ENCODE assay signal across 29 cellular contexts in the genomic region with DNA sequence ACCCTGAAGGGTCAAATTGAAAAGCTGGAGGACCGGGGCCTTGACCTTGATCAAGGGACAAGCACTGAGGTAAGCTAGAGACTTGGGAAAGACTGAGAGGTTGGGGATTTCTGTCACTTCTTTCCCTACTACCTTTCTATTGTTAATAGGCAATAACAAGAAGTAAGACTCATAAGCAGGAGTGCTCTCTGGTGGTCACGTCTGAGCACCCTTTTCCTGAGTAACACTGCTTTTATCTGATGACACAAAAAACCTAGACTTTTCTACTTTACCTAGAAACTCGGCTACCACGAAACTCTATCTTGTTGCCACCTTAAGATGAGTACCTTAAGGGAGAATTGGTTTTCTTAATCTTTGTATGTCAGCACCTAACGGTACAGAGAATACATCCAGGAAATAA. TPM values are rescaled to one million over a fixed set of nuclear protein-coding genes. Genes with fewer than 3 reads are reported as not detected.
DNase-seq lines count a peak whose midpoint lies in the region; ATAC-seq, FAIRE-seq and TF ChIP-seq lines count a peak whose summit lies in the region.
"Had no signal": no experiment of that assay in that cellular context is flagged by ENCODE, and none has a peak within 500 bp of the region (broad histone marks: within the 10 kb centered on the region; RNA-seq: fewer than 3 reads in every experiment).

No MANE protein-coding gene starts in this region.

- H3K4me1 Mint-ChIP-seq in activated CD8-positive, alpha-beta T cell treated with anti-CD3 and anti-CD28 coated beads, Interleukin-2, amount 10 ng/mL, durations not matched to agents 7 days and 5 days (ENCODE audit: low read depth) = peaks cover 11% of the 10 kb centered on the region
- H3K4me1 Mint-ChIP-seq: activated B cell treated with CpG ODN at 0.5 μM for 24 hours; central memory CD8-positive, alpha-beta T cell; naive B cell had no signal

- DNase-seq in ELR (ENCODE audit: low read depth) = peak; percentile 17
- no peak for DNase-seq in HFF-Myc (ENCODE audit: extremely low read depth, low read depth)
- DNase-seq in activated CD8-positive, alpha-beta T cell treated with anti-CD3 and anti-CD28 coated beads, Interleukin-2, amount 10 ng/mL, durations not matched to agents 7 days and 5 days = peak; percentile 47
- DNase-seq in keratinocyte (ENCODE audit: low read depth, low spot score) = no peak
- DNase-seq in NCI-H2081 treated with DMSO at 0.1 percent for 48 hours (lab: John Stamatoyannopoulos, UW) = no peak
- no peak for DNase-seq in effector CD4-positive, alpha-beta T cell
- DNase-seq in NCI-H524 treated with DMSO at 0.1 percent for 48 hours (lab: John Stamatoyannopoulos, UW) = no peak
- DNase-seq: activated B cell treated with CpG ODN at 0.5 μM for 24 hours; activated CD8-positive, alpha-beta memory T cell treated with anti-CD3 and anti-CD28 coated beads for 24 hours; activated naive CD4-positive, alpha-beta T cell treated with Interleukin-2 at 50 U/mL for 16 hours; activated T-cell treated with anti-CD3 and anti-CD28 coated beads, Interleukin-2, amount 50 U/mL, for 4 hours; amygdala; HCEC 1CT; left cardiac atrium; mesenchymal stem cell; naive B cell; NCI-H1092; NCI-H2029 treated with DMSO at 0.1 percent for 48 hours; pancreas; right cardiac atrium; stimulated activated CD4-positive, alpha-beta T cell treated with anti-CD3 and anti-CD28 coated beads, Interleukin-4, amount 100 ng/mL, for 24 hours; tibial artery had no signal

- peak; percentile 30 for ATAC-seq in activated CD8-positive, alpha-beta T cell treated with anti-CD3 and anti-CD28 coated beads, Interleukin-2, amount 10 ng/mL, durations not matched to agents 7 days and 5 days
- no peak for ATAC-seq in GM21717 (IDR thresholded peaks at IDR 0.05; ENCODE audit: unreplicated experiment)
- ATAC-seq: activated T-cell treated with anti-CD3 and anti-CD28 coated beads, Interleukin-2, amount 50 U/mL, for 4 hours; K562; left cardiac atrium; pancreas; right cardiac atrium had no signal

- no peaks in the 10 kb centered on the region for H3K27me3 ChIP-seq in keratinocyte (ENCODE audit: control insufficient read depth, extremely low read depth, insufficient read depth, low read length)
- H3K27me3 ChIP-seq: pancreas, SJSA1, tibial artery had no signal

- H3K9me3 ChIP-seq in keratinocyte (ENCODE audit: control insufficient read depth, low read depth, low read length) = no peaks in the 10 kb centered on the region
- H3K9me3 ChIP-seq: pancreas, SJSA1, tibial artery had no signal

- POLR2A ChIA-PET in activated CD8-positive, alpha-beta T cell treated with anti-CD3 and anti-CD28 coated beads, Interleukin-2, amount 10 ng/mL, durations not matched to agents 7 days and 5 days (lab: Charles Lee) = no interaction called here

- H3K4me2 ChIP-seq in keratinocyte (ENCODE audit: control insufficient read depth, extremely low read depth, insufficient read depth, low read depth, low read length) = no peak overlapping the region

- H2AFZ ChIP-seq in keratinocyte (ENCODE audit: control insufficient read depth, low read length) = no peak overlapping the region

- no peaks in the 10 kb centered on the region for H3K9me1 ChIP-seq in keratinocyte (ENCODE audit: control insufficient read depth, extremely low read depth, insufficient read depth, low read length)

- H3K4me3 ChIP-seq in HFF-Myc (replicated peaks; ENCODE audit: low read depth, low read length) (no peak overlapping the region), keratinocyte (ENCODE audit: control insufficient read depth in 2 of 3, extremely low read depth in 1 of 3, insufficient read depth in 2 of 3, low read depth in 1 of 3, low read length in 3 of 3) (no peak overlapping the region)
- H3K4me3 ChIP-seq: K562, pancreas, SJSA1, tibial artery had no signal

- no peaks in the 10 kb centered on the region for H3K79me2 ChIP-seq in keratinocyte (ENCODE audit: control insufficient read depth, insufficient read depth, low read length)

- FAIRE-seq in keratinocyte (lab: Jason Lieb, UNC) = peak; percentile 57
- FAIRE-seq: frontal cortex, K562, pancreas had no signal

- peak; percentile 7 for TF ChIP-seq CTCF in HFF-Myc (IDR thresholded peaks at IDR 0.05; ENCODE audit: low read depth, low read length, missing control alignments)
- peak in 1 of 3 experiments; percentile 18 for TF ChIP-seq CTCF in keratinocyte (optimal IDR thresholded peaks at IDR 0.05 in 1 of 3, IDR thresholded peaks at IDR 0.05 in 1 of 3, conservative IDR thresholded peaks at IDR 0.05 in 1 of 3; ENCODE audit: extremely low read depth in 1 of 3, insufficient read depth in 2 of 3, low read length in 3 of 3)

- no peak overlapping the region for H3K9ac ChIP-seq in keratinocyte (ENCODE audit: control insufficient read depth, extremely low read depth, insufficient read depth, low read length)

- H3K36me3 ChIP-seq in keratinocyte (ENCODE audit: control insufficient read depth in 2 of 2, extremely low read depth in 1 of 2, insufficient read depth in 2 of 2, low read length in 2 of 2) = no peaks in the 10 kb centered on the region
- H3K36me3 ChIP-seq: pancreas, SJSA1, tibial artery had no signal

- no peak overlapping the region for H3K4me3 Mint-ChIP-seq in activated CD8-positive, alpha-beta T cell treated with anti-CD3 and anti-CD28 coated beads, Interleukin-2, amount 10 ng/mL, durations not matched to agents 7 days and 5 days
- H3K4me3 Mint-ChIP-seq: activated B cell treated with CpG ODN at 0.5 μM for 24 hours; activated T-cell treated with anti-CD3 and anti-CD28 coated beads, Interleukin-2, amount 50 U/mL, for 4 hours; central memory CD8-positive, alpha-beta T cell; naive B cell; stimulated activated naive CD8-positive, alpha-beta T cell treated with anti-CD3 and anti-CD28 coated beads, Interleukin-15, Interleukin-2, amounts not matched to agents 100 ng/mL and 50 ng/mL, for 24 hours had no signal

- CTCF ChIA-PET in activated CD8-positive, alpha-beta T cell treated with anti-CD3 and anti-CD28 coated beads, Interleukin-2, amount 10 ng/mL, durations not matched to agents 7 days and 5 days (lab: Charles Lee) = interaction anchor here (1.3 to 2.9 kb wide), 4 partner anchors 18 to 64 kb away, joined by 3 to 21 read pairs (median 4); no protein-coding TSS in a partner anchor

- peaks cover 3% of the 10 kb centered on the region for H3K4me1 ChIP-seq in keratinocyte (ENCODE audit: control insufficient read depth, extremely low read depth, insufficient read depth, low read length)
- H3K4me1 ChIP-seq: pancreas, SJSA1, tibial artery had no signal

- no peak overlapping the region for H3K27ac ChIP-seq in keratinocyte (ENCODE audit: control insufficient read depth, insufficient read depth, low read length)
- H3K27ac ChIP-seq: pancreas, SJSA1, tibial artery had no signal

- H4K20me1 ChIP-seq in keratinocyte (ENCODE audit: control insufficient read depth, extremely low read depth, insufficient read depth, low read length) = no peaks in the 10 kb centered on the region

- no peak overlapping the region for H3K27ac Mint-ChIP-seq in activated CD8-positive, alpha-beta T cell treated with anti-CD3 and anti-CD28 coated beads, Interleukin-2, amount 10 ng/mL, durations not matched to agents 7 days and 5 days
- H3K27ac Mint-ChIP-seq: activated B cell treated with CpG ODN at 0.5 μM for 24 hours; naive B cell; stimulated activated naive CD8-positive, alpha-beta T cell treated with anti-CD3 and anti-CD28 coated beads, Interleukin-15, Interleukin-2, amounts not matched to agents 100 ng/mL and 50 ng/mL, for 24 hours had no signal

- peaks cover 15% of the 10 kb centered on the region for H3K36me3 Mint-ChIP-seq in activated CD8-positive, alpha-beta T cell treated with anti-CD3 and anti-CD28 coated beads, Interleukin-2, amount 10 ng/mL, durations not matched to agents 7 days and 5 days (ENCODE audit: low read depth)

- H3K27me3 Mint-ChIP-seq in activated CD8-positive, alpha-beta T cell treated with anti-CD3 and anti-CD28 coated beads, Interleukin-2, amount 10 ng/mL, durations not matched to agents 7 days and 5 days (ENCODE audit: low read depth) = peaks cover 9% of the 10 kb centered on the region
- H3K27me3 Mint-ChIP-seq: naive B cell had no signal

- dilution Hi-C loops in keratinocyte (cut with MboI; ENCODE audit: extremely low pct_ligation_motif_present, low sequenced_read_pairs) = no loop called here

- H3K9me3 Mint-ChIP-seq in activated CD8-positive, alpha-beta T cell treated with anti-CD3 and anti-CD28 coated beads, Interleukin-2, amount 10 ng/mL, durations not matched to agents 7 days and 5 days (ENCODE audit: insufficient read depth) = peaks cover 5% of the 10 kb centered on the region
- H3K9me3 Mint-ChIP-seq: activated B cell treated with CpG ODN at 0.5 μM for 24 hours; activated T-cell treated with anti-CD3 and anti-CD28 coated beads, Interleukin-2, amount 50 U/mL, for 4 hours; central memory CD8-positive, alpha-beta T cell; stimulated activated naive CD8-positive, alpha-beta T cell treated with anti-CD3 and anti-CD28 coated beads, Interleukin-15, Interleukin-2, amounts not matched to agents 100 ng/mL and 50 ng/mL, for 24 hours had no signal

RNA-seq across cellular contexts. Expression of gene PPFIBP1, which starts 35.5 kb away (rescaled TPM):
- total RNA-seq in activated CD8-positive, alpha-beta T cell treated with anti-CD3 and anti-CD28 coated beads, Interleukin-2, amount 10 ng/mL, durations not matched to agents 7 days and 5 days = 10 to 100 TPM; 17.5 TPM
- 53.6 to 83.5 TPM (median 62.0 TPM) in 3 replicates for polyA plus RNA-seq in keratinocyte
- 74.9 TPM for polyA plus RNA-seq in keratinocyte (2011; ENCODE audit: low read depth)
- polyA plus RNA-seq in keratinocyte (2011; cell fraction: cytosol; rRNA removed) = 32.0 and 75.4 TPM in 2 replicates
- 101 and 133 TPM in 2 replicates for polyA plus RNA-seq in keratinocyte (2011; cell fraction: nucleus; rRNA removed)
- polyA plus RNA-seq in keratinocyte (2012; ENCODE audit: low replicate concordance) = 25.4 and 60.2 TPM in 2 replicates
- 48.5 to 186 TPM (median 78.5 TPM) in 3 replicates for polyA minus RNA-seq in keratinocyte
- polyA minus RNA-seq in keratinocyte (2011; cell fraction: cytosol; rRNA and poly(A)+ RNA removed) = 37.2 TPM
- polyA minus RNA-seq in keratinocyte (2011; cell fraction: nucleus; rRNA and poly(A)+ RNA removed) = 116 and 242 TPM in 2 replicates

RNA-seq across cellular contexts. Expression of gene SMCO2, which starts 41.9 kb away (rescaled TPM):
- under 1 TPM in 1 of 2 experiments, not detected in 1; 0.61 TPM for total RNA-seq in activated CD8-positive, alpha-beta T cell treated with anti-CD3 and anti-CD28 coated beads, Interleukin-2, amount 10 ng/mL, durations not matched to agents 7 days and 5 days
- 0.22 to 0.70 TPM (median 0.49 TPM) in 3 replicates for polyA plus RNA-seq in keratinocyte
- 5.5 TPM for polyA plus RNA-seq in keratinocyte (2011; ENCODE audit: low read depth)
- not detected in 2 replicates for polyA plus RNA-seq in keratinocyte (2011; cell fraction: cytosol; rRNA removed)
- polyA plus RNA-seq in keratinocyte (2011; cell fraction: nucleus; rRNA removed) = 0.20 and 1.3 TPM in 2 replicates
- 0.14 and 0.68 TPM in 2 replicates for polyA plus RNA-seq in keratinocyte (2012; ENCODE audit: low replicate concordance)
- 0.58 TPM in 1 of 3 replicates, not detected in the others for polyA minus RNA-seq in keratinocyte
- not detected for polyA minus RNA-seq in keratinocyte (2011; cell fraction: cytosol; rRNA and poly(A)+ RNA removed)
- not detected in 2 replicates for polyA minus RNA-seq in keratinocyte (2011; cell fraction: nucleus; rRNA and poly(A)+ RNA removed)
- total RNA-seq: activated B cell treated with CpG ODN at 0.5 μM for 24 hours; activated T-cell treated with anti-CD3 and anti-CD28 coated beads, Interleukin-2, amount 50 U/mL, for 4 hours; frontal cortex; G401; K562; left cardiac atrium; SJSA1 had no signal
- polyA plus RNA-seq: K562, pancreas had no signal

Comparison
In these comparisons a context has a peak if more than half of its experiments do, and no peak if none do; other contexts are left out.
1. DNase-seq: peak in ELR (single experiment) and activated CD8-positive, alpha-beta T cell treated with anti-CD3 and anti-CD28 coated beads, Interleukin-2, amount 10 ng/mL, durations not matched to agents 7 days and 5 days (single experiment); none in HFF-Myc (single experiment), keratinocyte (single experiment), NCI-H2081 treated with DMSO at 0.1 percent for 48 hours (single experiment), effector CD4-positive, alpha-beta T cell (single experiment) and NCI-H524 treated with DMSO at 0.1 percent for 48 hours (single experiment).